ENCODE assay signal across 2 cellular contexts in genomic region chr3:120854908-120855526, GRCh38.
TF ChIP-seq lines count a peak whose summit lies in the region.

No MANE protein-coding gene starts in this region.

TF ChIP-seq in H1, 55 proteins besides CTCF, POLR2A, EP300 and RAD21:
- TF ChIP-seq SP2 (IDR thresholded peaks at IDR 0.05; ENCODE audit: low read length): no peak
- TF ChIP-seq POU5F1 (IDR thresholded peaks at IDR 0.05; ENCODE audit: low read depth, low read length): no peak
- TF ChIP-seq TCF12 (IDR thresholded peaks at IDR 0.05; ENCODE audit: low read depth, low read length): no peak
- TF ChIP-seq ATF2 (IDR thresholded peaks at IDR 0.05; ENCODE audit: low read length): no peak
- no peak for TF ChIP-seq GTF2F1 (IDR thresholded peaks at IDR 0.05; ENCODE audit: borderline replicate concordance, low read depth, low read length)
- no peak for TF ChIP-seq BACH1 (IDR thresholded peaks at IDR 0.05; ENCODE audit: low read length)
- no peak for TF ChIP-seq NRF1 (IDR thresholded peaks at IDR 0.05; ENCODE audit: low read depth, low read length)
- no peak for TF ChIP-seq ASH2L (IDR thresholded peaks at IDR 0.05; ENCODE audit: low read length)
- no peak for TF ChIP-seq KDM5A (IDR thresholded peaks at IDR 0.05; ENCODE audit: low read length)

TF ChIP-seq in HepG2, 621 proteins besides CTCF, POLR2A, EP300 and RAD21:
- no peak for TF ChIP-seq PAF1 (CRISPR knock-in tag; IDR thresholded peaks at IDR 0.05)
- no peak for TF ChIP-seq MAFG (CRISPR knock-in tag; IDR thresholded peaks at IDR 0.05)
